ENCODE assay signal across 8 cellular contexts in genomic region chr11:72683782-72684200, GRCh38. TPM values are rescaled to one million over a fixed set of nuclear protein-coding genes. Genes with fewer than 3 reads are reported as not detected.
DNase-seq lines count a peak whose midpoint lies in the region; ATAC-seq, FAIRE-seq and TF ChIP-seq lines count a peak whose summit lies in the region.

No MANE protein-coding gene starts in this region.

- dilution Hi-C loops in IMR-90 (cut with HindIII; ENCODE audit: low sequenced_read_pairs, unreplicated experiment), result no loop called here

- H3K27me3 Mint-ChIP-seq in astrocyte (ENCODE audit: low read depth, unreplicated experiment), result peaks cover 20% of the 10 kb centered on the region

- intact Hi-C loops in IMR-90 (cut with micrococcal nuclease), result loop anchor here (1.0 kb wide), 2 partner anchors 98 to 212 kb away; no protein-coding TSS in a partner anchor

- peaks cover 14% of the 10 kb centered on the region for H3K36me3 Mint-ChIP-seq in astrocyte (ENCODE audit: low read depth, unreplicated experiment)

- H4K5ac ChIP-seq in IMR-90 (ENCODE audit: low read depth, low read length), result no peak overlapping the region

- H3K36me3 ChIP-seq in IMR-90 (ENCODE audit: control insufficient read depth, insufficient read depth, low read length), result peaks cover 28% of the 10 kb centered on the region
- H3K36me3 ChIP-seq in astrocyte (ENCODE audit: insufficient read depth, low read length), result no peaks in the 10 kb centered on the region

- peaks cover 8% of the 10 kb centered on the region; the same call in 1 of the 2 replicates for H3K27me3 ChIP-seq in IMR-90 (ENCODE audit: control insufficient read depth, insufficient read depth, low read length)
- peaks cover 4% of the 10 kb centered on the region for H3K27me3 ChIP-seq in astrocyte (ENCODE audit: insufficient read depth, low read length)

- no peak overlapping the region for H3K23ac ChIP-seq in IMR-90 (ENCODE audit: low read depth, low read length)

- no peak for FAIRE-seq in astrocyte (lab: Jason Lieb, UNC)

- H3K27ac Mint-ChIP-seq in astrocyte (ENCODE audit: unreplicated experiment), result no peak overlapping the region

- no peak overlapping the region for H4K91ac ChIP-seq in IMR-90 (ENCODE audit: insufficient read depth, low read depth, low read length)

- H3K9me1 ChIP-seq in IMR-90 (ENCODE audit: insufficient read depth, low read length), result no peaks in the 10 kb centered on the region

- H3K14ac ChIP-seq in IMR-90 (replicated peaks; ENCODE audit: low read depth, low read length), result no peak overlapping the region

- no peak overlapping the region for H4K8ac ChIP-seq in IMR-90 (ENCODE audit: low read depth in 2 of 2, low read length in 2 of 2)

- DNase-seq in GM03348 (ENCODE audit: low spot score) (peak; percentile 83), IMR-90 (peak; percentile 19), T1000 (lab: John Stamatoyannopoulos, UW) (peak; percentile 26), astrocyte (ENCODE audit: low read depth) (no peak), iPS-NIHi7 (ENCODE audit: extremely low spot score) (peak; percentile 93), dedifferentiated amniotic fluid mesenchymal stem cell (ENCODE audit: extremely low spot score) (no peak)
- peak; percentile 78 for DNase-seq in stimulated activated CD4-positive, alpha-beta T cell treated with anti-CD3 and anti-CD28 coated beads, Interleukin-15, amount 100 ng/mL, for 24 hours

- H3K4me2 ChIP-seq in IMR-90 (ENCODE audit: low read depth, low read length) (no peak overlapping the region), astrocyte (ENCODE audit: low read length) (no peak overlapping the region)

- H4K20me1 ChIP-seq in IMR-90 (ENCODE audit: insufficient read depth, low read length), result peaks cover 45% of the 10 kb centered on the region
- peaks cover 51% of the 10 kb centered on the region for H4K20me1 ChIP-seq in astrocyte (ENCODE audit: insufficient read depth, low read length)

- H3K9me3 ChIP-seq in IMR-90 (ENCODE audit: control insufficient read depth, insufficient read depth, low read length), result no peaks in the 10 kb centered on the region
- H3K9me3 ChIP-seq in astrocyte (ENCODE audit: insufficient read depth, low read depth, low read length), result no peaks in the 10 kb centered on the region

- H3K79me2 ChIP-seq in astrocyte (ENCODE audit: insufficient read depth, low read length), result no peaks in the 10 kb centered on the region

- TF ChIP-seq POLR2A in IMR-90 (IDR thresholded peaks at IDR 0.05; ENCODE audit: low read depth, low read length), result no peak

- no peak overlapping the region for H3K18ac ChIP-seq in IMR-90 (ENCODE audit: low read depth, low read length)

- H3K79me1 ChIP-seq in IMR-90 (ENCODE audit: low read depth in 1 of 2, low read length in 2 of 2), result no peaks in the 10 kb centered on the region; a peak in 1 of 4 replicates

- WGBS in IMR-90 (ENCODE audit: extremely low coverage in 2 of 2, insufficient read length in 1 of 2), 2 experiments, result 26% methylated on average over 5 of the region's 7 CpGs; no CpG with 5 or more reads in 1 of the 2 experiments

- CTCF ChIA-PET in IMR-90 (lab: Yijun Ruan, JAX), result interaction anchor here (0.5 to 1.3 kb wide), 6 partner anchors 31 to 188 kb away, joined by 3 to 4 read pairs (median 3); partner anchors contain the start of gene STARD10

- H3K4me3 Mint-ChIP-seq in astrocyte (ENCODE audit: unreplicated experiment), result no peak overlapping the region

- no peak overlapping the region for H2AK9ac ChIP-seq in IMR-90 (replicated peaks; ENCODE audit: low read depth, low read length, poor library complexity)

- TF ChIP-seq RAD21 in IMR-90 (IDR thresholded peaks at IDR 0.05; ENCODE audit: low read length), result peak; percentile 76

- H2BK120ac ChIP-seq in IMR-90 (ENCODE audit: low read depth, low read length), result no peak overlapping the region

- H2AK5ac ChIP-seq in IMR-90 (ENCODE audit: low read depth, low read length), result no peak overlapping the region

- no peak overlapping the region for H3K9ac ChIP-seq in IMR-90 (ENCODE audit: low read depth, low read length)
- H3K9ac ChIP-seq in astrocyte (ENCODE audit: low read length), result no peak overlapping the region

- H3K4me3 ChIP-seq in IMR-90 (ENCODE audit: insufficient read depth, low read depth, low read length) (no peak overlapping the region), astrocyte (ENCODE audit: insufficient read depth, low read depth, low read length) (no peak overlapping the region)

- H3K4me1 Mint-ChIP-seq in astrocyte (ENCODE audit: low read depth, unreplicated experiment), result peaks cover 16% of the 10 kb centered on the region

- no peak overlapping the region for H2BK5ac ChIP-seq in IMR-90 (ENCODE audit: low read depth, low read length, poor library complexity, severe bottlenecking)

- POLR2A ChIA-PET in IMR-90 (lab: Charles Lee; ENCODE audit: unreplicated experiment), result no interaction called here

- peak overlapping the region; percentile 40 for H2AFZ ChIP-seq in IMR-90 (replicated peaks; ENCODE audit: low read length, poor library complexity)
- no peak overlapping the region for H2AFZ ChIP-seq in astrocyte (ENCODE audit: low read depth, low read length)

- H3K4ac ChIP-seq in IMR-90 (ENCODE audit: low read depth, low read length), result no peak overlapping the region

- H2BK20ac ChIP-seq in IMR-90 (ENCODE audit: low read depth, low read length), result no peak overlapping the region

- H3K9me3 Mint-ChIP-seq in astrocyte (ENCODE audit: unreplicated experiment), result no peaks in the 10 kb centered on the region

- H3K4me1 ChIP-seq in IMR-90 (ENCODE audit: control insufficient read depth, insufficient read depth, low read length), result peaks cover 2% of the 10 kb centered on the region; the same call in 1 of the 2 replicates
- H3K4me1 ChIP-seq in astrocyte (ENCODE audit: insufficient read depth, low read length), result no peaks in the 10 kb centered on the region

- H3K56ac ChIP-seq in IMR-90 (ENCODE audit: extremely low read depth, insufficient read depth, low read length), result no peak overlapping the region

- in situ Hi-C loops in IMR-90 (cut with MboI; ENCODE audit: low sequenced_read_pairs), result loop anchor here (5.0 kb wide), 1 partner anchor 96 kb away; no protein-coding TSS in a partner anchor

- no peak overlapping the region for H2BK15ac ChIP-seq in IMR-90 (ENCODE audit: low read depth, low read length)

- no TSS peak for BruUV-seq in IMR-90 (replicated peaks; lab: Mats Ljungman, UMichigan)

- H3K27ac ChIP-seq in IMR-90 (ENCODE audit: insufficient read depth, low read length), result no peak overlapping the region
- no peak overlapping the region for H3K27ac ChIP-seq in astrocyte (ENCODE audit: low read depth, low read length)

- ATAC-seq in IMR-90 (ENCODE audit: low read depth) (peak; percentile 77), HG03045 (IDR thresholded peaks at IDR 0.05; ENCODE audit: unreplicated experiment) (no peak)

- TF ChIP-seq CTCF in IMR-90 (conservative IDR thresholded peaks at IDR 0.05; ENCODE audit: low read depth, low read length) (peak; percentile 77), astrocyte (IDR thresholded peaks at IDR 0.05; ENCODE audit: insufficient read depth, low read depth, low read length) (peak; percentile 86)

TF ChIP-seq in IMR-90, 13 proteins besides CTCF, POLR2A, EP300 and RAD21:
- TF ChIP-seq NFE2L2 (IDR thresholded peaks at IDR 0.05; ENCODE audit: low read depth, low read length), result no peak
- no peak for TF ChIP-seq MAFK (IDR thresholded peaks at IDR 0.05; ENCODE audit: low read depth, low read length)
- peak; percentile 56; the same call in 1 of the 2 replicates for TF ChIP-seq MAZ (IDR thresholded peaks at IDR 0.05; ENCODE audit: borderline replicate concordance, low read depth, low read length)
- TF ChIP-seq SMC3 (IDR thresholded peaks at IDR 0.05; ENCODE audit: low read depth, low read length), result peak; percentile 56

RNA-seq across cellular contexts. Expression of gene PDE2A, which starts 9.6 kb away (rescaled TPM):
- total RNA-seq in IMR-90 (2012; rRNA removed) (not detected in 2 replicates), astrocyte (0.75 and 0.82 TPM in 2 replicates)
- 0.02 and 0.06 TPM in 2 replicates for polyA plus RNA-seq in IMR-90 (2012; rRNA removed)
- polyA plus RNA-seq in IMR-90 (2012; cell fraction: cytosol; rRNA removed), result 0.01 and 0.22 TPM in 2 replicates
- polyA plus RNA-seq in IMR-90 (2012; cell fraction: nucleus; rRNA removed; ENCODE audit: low replicate concordance), result 0.17 and 0.21 TPM in 2 replicates

Comparison
In these comparisons a context has a peak if more than half of its experiments do, and no peak if none do; other contexts are left out.
1. DNase-seq: peak in GM03348 (single experiment), IMR-90 (single experiment), T1000 (single experiment), iPS-NIHi7 (single experiment) and stimulated activated CD4-positive, alpha-beta T cell treated with anti-CD3 and anti-CD28 coated beads, Interleukin-15, amount 100 ng/mL, for 24 hours (single experiment); none in astrocyte (single experiment) and dedifferentiated amniotic fluid mesenchymal stem cell (single experiment).